In the genomic region with DNA sequence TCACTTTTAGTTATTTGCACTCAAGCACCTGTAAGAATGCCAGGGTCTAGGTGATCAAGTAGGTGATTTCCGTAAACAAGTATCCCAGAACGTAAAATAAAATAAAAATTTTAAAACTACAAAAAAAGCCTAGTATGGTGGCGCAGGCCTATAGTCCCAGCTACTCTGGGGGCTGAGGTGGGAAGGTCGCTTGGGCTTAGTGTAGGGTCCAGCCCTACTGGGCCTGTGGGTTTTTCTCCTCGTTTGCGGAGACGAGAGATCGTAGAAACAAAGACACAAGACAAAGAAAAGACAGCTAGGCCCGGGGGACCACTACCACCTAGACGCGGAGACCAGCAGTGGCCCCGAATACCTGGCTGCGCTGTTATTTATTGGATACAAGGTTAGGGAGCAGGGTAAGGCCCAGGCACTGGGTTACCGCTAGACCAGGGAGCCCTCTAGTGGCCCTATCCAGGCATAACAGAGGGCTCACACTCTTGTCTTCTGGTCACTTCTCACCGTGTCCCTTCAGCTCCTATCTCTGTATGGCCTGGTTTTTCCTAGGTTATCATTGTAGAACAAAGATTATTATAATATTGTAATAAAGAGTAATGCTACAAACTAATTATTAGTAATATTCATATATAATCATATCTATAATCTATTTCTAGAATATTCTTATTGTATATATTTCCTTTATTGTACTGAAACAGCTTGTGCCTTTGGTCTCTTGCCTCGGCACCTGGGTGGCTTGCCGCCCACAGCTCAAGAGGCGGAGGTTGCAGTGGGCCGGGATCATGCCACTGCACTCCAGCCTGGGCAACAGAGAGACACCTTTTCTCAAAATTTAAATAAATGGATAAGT, we compare ENCODE assay signal across 8 cellular contexts. TPM values are rescaled to one million over a fixed set of nuclear protein-coding genes. Genes with fewer than 3 reads are reported as not detected.
DNase-seq lines count a peak whose midpoint lies in the region; ATAC-seq and TF ChIP-seq lines count a peak whose summit lies in the region.

No MANE protein-coding gene starts in this region.

- H3K36me3 ChIP-seq in neural cell (ENCODE audit: insufficient read depth, low read length) = no peaks in the 10 kb centered on the region
- H3K36me3 ChIP-seq in suprapubic skin = no peaks in the 10 kb centered on the region

- no peak for TF ChIP-seq POLR2A in suprapubic skin (IDR thresholded peaks at IDR 0.05)

- no peaks in the 10 kb centered on the region for H3K9me2 ChIP-seq in neural cell (ENCODE audit: insufficient read depth, low read length)

- no peak overlapping the region for H3K27ac Mint-ChIP-seq in CD14-positive monocyte

- H3K4me2 ChIP-seq in neural cell (ENCODE audit: low read length) = no peak overlapping the region

- peak; percentile 64 for TF ChIP-seq RAD21 in neural cell (conservative IDR thresholded peaks at IDR 0.05)

- H4K20me1 ChIP-seq in neural cell (ENCODE audit: insufficient read depth) = no peaks in the 10 kb centered on the region

- 45% methylated on average over 19 of the region's 19 CpGs for WGBS in suprapubic skin

- no peaks in the 10 kb centered on the region for H3K36me3 Mint-ChIP-seq in CD14-positive monocyte

- TF ChIP-seq EP300 in neural cell (conservative IDR thresholded peaks at IDR 0.05; ENCODE audit: poor library complexity, severe bottlenecking) (no peak), suprapubic skin (IDR thresholded peaks at IDR 0.05) (no peak)

- H3K79me2 ChIP-seq in neural cell (replicated peaks; ENCODE audit: insufficient read depth, low read length) = no peaks in the 10 kb centered on the region

- no peak overlapping the region for H3K9ac ChIP-seq in neural cell (ENCODE audit: low read length)

- intact Hi-C loops in CD14-positive monocyte (cut with micrococcal nuclease) = no loop called here

- H3K27ac ChIP-seq in neural cell (ENCODE audit: low read length) (no peak overlapping the region), suprapubic skin (no peak overlapping the region)

- H3K4me3 ChIP-seq in epithelial cell of esophagus (ENCODE audit: low read length) = no peak overlapping the region
- no peak overlapping the region for H3K4me3 ChIP-seq in neural cell (ENCODE audit: low read length)
- no peak overlapping the region for H3K4me3 ChIP-seq in suprapubic skin

- no peaks in the 10 kb centered on the region for H3K4me1 ChIP-seq in suprapubic skin

- H3F3A ChIP-seq in neural cell (ENCODE audit: insufficient read depth, low read length, poor library complexity, severe bottlenecking) = no peaks in the 10 kb centered on the region

- H3K4me3 Mint-ChIP-seq in CD14-positive monocyte = no peak overlapping the region

- H3K4me1 Mint-ChIP-seq in CD14-positive monocyte = no peaks in the 10 kb centered on the region

- peaks cover 0 to 6% (median 4%) of the 10 kb centered on the region in 3 donors for H3K27me3 Mint-ChIP-seq in CD14-positive monocyte (ENCODE audit: low read depth in 3 of 3)

- H3K27me3 ChIP-seq in neural cell (ENCODE audit: insufficient read depth, low read depth, low read length) = no peaks in the 10 kb centered on the region
- H3K27me3 ChIP-seq in suprapubic skin = no peaks in the 10 kb centered on the region

- H3K9me3 Mint-ChIP-seq in CD14-positive monocyte = no peaks in the 10 kb centered on the region

- ATAC-seq in GM19351 (IDR thresholded peaks at IDR 0.05; ENCODE audit: unreplicated experiment) (peak; percentile 76), HG03159 (IDR thresholded peaks at IDR 0.05; ENCODE audit: unreplicated experiment) (no peak)

- DNase-seq in CD14-positive monocyte (ENCODE audit: low spot score) (no peak), NCI-H1930 (lab: John Stamatoyannopoulos, UW) (peak; percentile 16 to 38), epithelial cell of esophagus (ENCODE audit: low read depth) (peak; percentile 46), suprapubic skin (ENCODE audit: low spot score in 2 of 2) (no peak)
- DNase-seq in activated CD4-positive, alpha-beta T cell treated with anti-CD3 and anti-CD28 coated beads, Interleukin-2, amount 50 U/mL, for 48 hours = peak; percentile 41 to 52

- TF ChIP-seq CTCF in CD14-positive monocyte (IDR thresholded peaks at IDR 0.05) (peak; percentile 71), epithelial cell of esophagus (IDR thresholded peaks at IDR 0.05; ENCODE audit: insufficient read depth, low read depth, low read length, missing control alignments) (peak; percentile 72), neural cell (IDR thresholded peaks at IDR 0.05; ENCODE audit: poor library complexity, severe bottlenecking) (peak; percentile 64), suprapubic skin (IDR thresholded peaks at IDR 0.05) (peak in 1 of 2 donors; percentile 51)

- no peaks in the 10 kb centered on the region for H3K9me3 ChIP-seq in neural cell (ENCODE audit: low read length)
- no peaks in the 10 kb centered on the region for H3K9me3 ChIP-seq in suprapubic skin

- no peak overlapping the region for H2AFZ ChIP-seq in neural cell (ENCODE audit: low read depth, low read length)

TF ChIP-seq in neural cell, 6 proteins besides CTCF, POLR2A, EP300 and RAD21:
- TF ChIP-seq SMC3 (conservative IDR thresholded peaks at IDR 0.05; ENCODE audit: poor library complexity) (peak; percentile 68), MXI1 (conservative IDR thresholded peaks at IDR 0.05; ENCODE audit: poor library complexity, severe bottlenecking) (no peak), POLR2AphosphoS5 (IDR thresholded peaks at IDR 0.05) (no peak)

RNA-seq across cellular contexts. Expression of a gene that starts 38.4 kb away (rescaled TPM):
- polyA plus RNA-seq in CD14-positive monocyte (not detected), neural cell (not detected in 2 replicates)
- not detected in 2 replicates for polyA minus RNA-seq in neural cell
- total RNA-seq in suprapubic skin = not detected

RNA-seq across cellular contexts. Expression of a gene that starts 38.6 kb away (rescaled TPM):
- not detected for polyA plus RNA-seq in CD14-positive monocyte
- polyA plus RNA-seq in neural cell = not detected in 2 replicates
- not detected in 2 replicates for polyA minus RNA-seq in neural cell
- total RNA-seq in suprapubic skin = not detected

RNA-seq across cellular contexts. Expression of a gene that starts 41.9 kb away (rescaled TPM):
- polyA plus RNA-seq in CD14-positive monocyte (10 to 100 TPM; 11.8 to 14.2 TPM), neural cell (16.5 and 17.5 TPM in 2 replicates)
- polyA minus RNA-seq in neural cell = 28.7 and 34.8 TPM in 2 replicates
- total RNA-seq in suprapubic skin = 10 to 100 TPM; 17.4 to 26.7 (median 23.3) TPM

RNA-seq across cellular contexts. Expression of a gene that starts 53.4 kb away (rescaled TPM):
- polyA plus RNA-seq in CD14-positive monocyte (10 to 100 TPM; 14.2 to 15.7 TPM), neural cell (98.5 and 103 TPM in 2 replicates)
- 145 and 161 TPM in 2 replicates for polyA minus RNA-seq in neural cell
- total RNA-seq in suprapubic skin = 10 to 100 TPM; 12.5 to 17.1 (median 15.3) TPM

Comparison
In these comparisons a context has a peak if more than half of its experiments do, and no peak if none do; other contexts are left out.
1. DNase-seq: peak in NCI-H1930 (2 of 2), activated CD4-positive, alpha-beta T cell treated with anti-CD3 and anti-CD28 coated beads, Interleukin-2, amount 50 U/mL, for 48 hours (2 of 2) and epithelial cell of esophagus (single experiment); none in CD14-positive monocyte (single experiment) and suprapubic skin (0 of 2).